18 cellular contexts compared by ENCODE assay signal in genomic region chr9:131578016-131578415, GRCh38. TPM values are rescaled to one million over a fixed set of nuclear protein-coding genes. Genes with fewer than 3 reads are reported as not detected.
DNase-seq lines count a peak whose midpoint lies in the region; ATAC-seq, FAIRE-seq and TF ChIP-seq lines count a peak whose summit lies in the region.
"Had no signal": no experiment of that assay in that cellular context is flagged by ENCODE, and none has a peak within 500 bp of the region (broad histone marks: within the 10 kb centered on the region; RNA-seq: fewer than 3 reads in every experiment).

No MANE protein-coding gene starts in this region.

- TF ChIP-seq CTCF in pancreas (IDR thresholded peaks at IDR 0.05) (no peak), foreskin keratinocyte (conservative IDR thresholded peaks at IDR 0.05) (no peak)

- ATAC-seq in pancreas (peak in 3 of 4 donors; percentile 20 to 48 (median 31)), GM21515 (IDR thresholded peaks at IDR 0.05; ENCODE audit: unreplicated experiment) (no peak), foreskin keratinocyte (no peak)

- DNase-seq in DMS 273 (lab: John Stamatoyannopoulos, UW; ENCODE audit: unreplicated experiment) (peak; percentile 28), DMS 273 treated with DMSO at 0.1 percent for 48 hours (lab: John Stamatoyannopoulos, UW) (no peak), NCI-H1694 treated with DMSO at 0.1 percent for 48 hours (lab: John Stamatoyannopoulos, UW) (peak; percentile 71), brain pericyte (ENCODE audit: low read depth, low spot score) (peak; percentile 40), pancreas (peak in 1 of 6 donors; percentile 50), cerebellum (ENCODE audit: low spot score) (no peak), foreskin keratinocyte (no peak)
- DNase-seq: cerebellar nuclear complex, COR-L47, head of caudate nucleus, kidney glomerular epithelial cell, RPMI8226, tibial artery had no signal

- no peak for FAIRE-seq in pancreas (lab: Jason Lieb, UNC)

- 82 to 90% methylated on average over 13 of the region's 13 CpGs for WGBS in pancreas, 2 donors

- H3K4me1 ChIP-seq in pancreas = no peaks in the 10 kb centered on the region
- no peaks in the 10 kb centered on the region for H3K4me1 ChIP-seq in foreskin keratinocyte

- H3K9me3 ChIP-seq in pancreas = no peaks in the 10 kb centered on the region
- H3K9me3 ChIP-seq: tibial artery had no signal

- H3K36me3 ChIP-seq in pancreas = peaks cover 0 to 39% (median 6%) of the 10 kb centered on the region in 3 donors

- intact Hi-C loops in pancreas (cut with DNase I) = no loop called here

- H3K27ac ChIP-seq in pancreas = no peak overlapping the region
- no peak overlapping the region for H3K27ac ChIP-seq in foreskin keratinocyte
- H3K27ac ChIP-seq: 22Rv1, tibial artery had no signal

- H3K27me3 ChIP-seq in pancreas (no peaks in the 10 kb centered on the region), foreskin keratinocyte (no peaks in the 10 kb centered on the region)
- H3K27me3 ChIP-seq: tibial artery had no signal

- H3K4me3 ChIP-seq in pancreas = no peak overlapping the region
- H3K4me3 ChIP-seq: tibial artery had no signal

RNA-seq across cellular contexts. Expression of gene PRRT1B, which starts 32.7 kb away (rescaled TPM):
- 1 to 10 TPM; 2.3 to 4.1 (median 3.2) TPM for total RNA-seq in pancreas
- 1 to 10 TPM; 2.5 to 5.0 TPM for polyA plus RNA-seq in pancreas
- total RNA-seq in cerebellum = not detected
- total RNA-seq in foreskin keratinocyte = not detected in 2 replicates
- not detected in 2 replicates for polyA plus RNA-seq in foreskin keratinocyte
- total RNA-seq: epithelial cell of proximal tubule; mononuclear cell; T-helper 2 cell treated with Interferon-gamma antibody and Interleukin-4, amounts not matched to agents 100 ng/mL and 5 ng/mL, for 36 hours had no signal

RNA-seq across cellular contexts. Expression of gene UCK1, which starts 47.0 kb away (rescaled TPM):
- total RNA-seq in pancreas (10 to 100 TPM; 11.2 to 18.7 (median 17.7) TPM), cerebellum (14.9 TPM), foreskin keratinocyte (19.7 and 23.4 TPM in 2 replicates)
- polyA plus RNA-seq in pancreas (10 to 100 TPM; 24.6 to 31.2 TPM), foreskin keratinocyte (25.0 and 26.8 TPM in 2 replicates)

Comparison
In these comparisons a context has a peak if more than half of its experiments do, and no peak if none do; other contexts are left out.
1. DNase-seq: peak in DMS 273 (single experiment), NCI-H1694 treated with DMSO at 0.1 percent for 48 hours (single experiment) and brain pericyte (single experiment); none in DMS 273 treated with DMSO at 0.1 percent for 48 hours (single experiment), cerebellum (single experiment) and foreskin keratinocyte (0 of 2).
2. ATAC-seq: peak in pancreas (3 of 4); none in GM21515 (single experiment) and foreskin keratinocyte (single experiment).